8 cellular contexts compared by ENCODE assay signal in the genomic region with DNA sequence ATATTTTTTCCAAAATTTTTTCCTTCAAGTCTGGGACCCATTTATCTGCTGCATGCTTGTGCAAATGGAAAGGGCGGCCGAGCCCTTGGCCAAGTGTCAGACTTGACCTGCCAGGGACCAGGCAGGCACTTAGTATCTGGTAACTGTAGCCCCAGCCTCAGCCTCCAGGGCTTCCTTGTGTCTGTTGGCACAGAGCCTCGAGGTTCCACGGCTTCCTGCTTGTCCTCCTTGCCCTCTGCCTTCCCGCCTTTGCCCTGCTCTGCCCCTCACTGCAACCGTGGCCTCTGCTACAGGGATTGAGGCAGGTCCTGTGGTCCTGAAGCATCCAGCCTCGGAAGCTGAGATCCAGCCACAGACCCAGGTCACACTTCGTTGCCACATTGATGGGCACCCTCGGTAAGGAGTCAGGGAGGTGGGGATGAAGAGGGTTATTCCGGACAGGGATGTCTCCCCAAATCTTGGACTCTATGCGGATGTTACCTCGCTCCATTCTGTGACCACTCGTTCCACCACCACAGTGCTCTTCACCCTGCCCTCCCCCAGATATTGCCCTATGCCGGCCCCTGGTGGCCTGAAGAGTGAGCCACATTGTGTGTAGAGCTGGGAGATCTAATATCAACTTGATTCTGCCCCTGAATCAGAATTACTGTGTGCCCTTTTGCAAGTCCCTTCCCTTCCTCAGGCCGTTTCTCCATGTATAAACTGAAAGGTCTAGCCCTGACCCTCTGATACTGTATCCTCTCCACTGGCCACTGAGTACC. TPM values are rescaled to one million over a fixed set of nuclear protein-coding genes. Genes with fewer than 3 reads are reported as not detected.
A peak's percentile ranks its signal among the peaks of the same experiment; 100 is the strongest.
DNase-seq lines count a peak whose midpoint lies in the region; ATAC-seq and TF ChIP-seq lines count a peak whose summit lies in the region.

No MANE protein-coding gene starts in this region.

- ATAC-seq in HG03135 (IDR thresholded peaks at IDR 0.05; ENCODE audit: unreplicated experiment) (no peak), HG03571 (IDR thresholded peaks at IDR 0.05; ENCODE audit: unreplicated experiment) (no peak)

- H3K27me3 Mint-ChIP-seq in nephron progenitor cell (ENCODE audit: low read depth, poor library complexity) = peaks cover 4% of the 10 kb centered on the region

- H3K27ac Mint-ChIP-seq in nephron progenitor cell = peak overlapping the region; percentile 89

- peaks cover 41% of the 10 kb centered on the region for H3K36me3 Mint-ChIP-seq in nephron progenitor cell (ENCODE audit: low read depth)

- no peak overlapping the region for H3K27ac ChIP-seq in dorsolateral prefrontal cortex

- no peaks in the 10 kb centered on the region for H3K9me3 Mint-ChIP-seq in nephron progenitor cell

- peaks cover 24% of the 10 kb centered on the region for H3K4me1 Mint-ChIP-seq in nephron progenitor cell

- H3K4me3 ChIP-seq in dorsolateral prefrontal cortex = no peak overlapping the region

- H3K27me3 ChIP-seq in dorsolateral prefrontal cortex = no peaks in the 10 kb centered on the region

- no peak overlapping the region for H3K4me3 Mint-ChIP-seq in nephron progenitor cell

- peak; percentile 11 for DNase-seq in activated CD4-positive, alpha-beta T cell treated with anti-CD3 and anti-CD28 coated beads for 48 hours
- no peak for DNase-seq in activated CD4-positive, alpha-beta T cell treated with anti-CD3 and anti-CD28 coated beads for 4 hours
- DNase-seq in NCI-H69 (lab: John Stamatoyannopoulos, UW) (peak; percentile 45), dorsolateral prefrontal cortex (no peak), nephron progenitor cell (peak; percentile 35), occipital lobe (lab: John Stamatoyannopoulos, UW) (no peak)

- intact Hi-C loops in dorsolateral prefrontal cortex (cut with DNase I) = no loop called here

- TF ChIP-seq CTCF in dorsolateral prefrontal cortex (IDR thresholded peaks at IDR 0.05 in 54 of 56, conservative IDR thresholded peaks at IDR 0.05 in 2 of 56; ENCODE audit: low read depth in 1 of 56, partially characterized antibody in 56 of 56) = peak in 29 of 56 donors; percentile 8 to 44 (median 21)
- TF ChIP-seq CTCF in nephron progenitor cell (IDR thresholded peaks at IDR 0.05) = peak; percentile 39

RNA-seq across cellular contexts. Expression of gene SRF, which starts 41.5 kb away (rescaled TPM):
- total RNA-seq in dorsolateral prefrontal cortex (10 to 100 TPM; 18.4 to 31.7 (median 23.1) TPM), occipital lobe (11.9 TPM)

RNA-seq across cellular contexts. Expression of gene CUL9, which starts 52.4 kb away (rescaled TPM):
- total RNA-seq in dorsolateral prefrontal cortex (100 to 1,000 TPM in 19 of 120 experiments, 10 to 100 TPM in 101; 57.4 to 123 (median 84.1) TPM), occipital lobe (23.9 TPM)

RNA-seq across cellular contexts. Expression of gene PTK7, which starts 53.5 kb away (rescaled TPM):
- total RNA-seq in dorsolateral prefrontal cortex (10 to 100 TPM in 100 of 120 experiments, 1 to 10 TPM in 20; 5.8 to 26.2 (median 13.0) TPM), occipital lobe (26.0 TPM)

Comparison
In these comparisons a context has a peak if more than half of its experiments do, and no peak if none do; other contexts are left out.
1. DNase-seq: peak in activated CD4-positive, alpha-beta T cell treated with anti-CD3 and anti-CD28 coated beads for 48 hours (single experiment), NCI-H69 (single experiment) and nephron progenitor cell (single experiment); none in activated CD4-positive, alpha-beta T cell treated with anti-CD3 and anti-CD28 coated beads for 4 hours (0 of 2), dorsolateral prefrontal cortex (0 of 10) and occipital lobe (single experiment).